ENCODE assay signal across 1 cellular context in the genomic region with DNA sequence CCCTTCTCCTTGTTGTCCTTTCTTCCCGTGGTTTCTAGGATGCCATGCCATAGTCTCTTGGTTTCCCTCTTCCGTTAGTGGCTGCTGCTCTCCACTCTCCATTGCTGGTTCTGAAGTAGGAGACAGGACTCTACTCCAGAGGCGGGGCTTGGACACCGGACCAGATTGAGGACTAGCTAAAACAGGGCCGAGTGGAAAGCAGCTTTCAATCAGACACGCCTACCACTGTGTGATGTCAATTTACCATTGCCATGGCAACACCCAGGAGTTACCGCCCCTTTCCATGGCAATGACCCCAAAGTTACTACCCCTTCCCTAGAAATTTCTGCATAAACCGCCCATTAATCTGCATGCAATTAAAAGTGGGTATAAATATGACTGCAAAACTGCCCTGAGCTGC.
TF ChIP-seq lines count a peak whose summit lies in the region.

No MANE protein-coding gene starts in this region.

TF ChIP-seq in GM12878, 131 proteins besides CTCF, POLR2A, EP300 and RAD21 (continued from another document):
- TF ChIP-seq, protein P1, sequence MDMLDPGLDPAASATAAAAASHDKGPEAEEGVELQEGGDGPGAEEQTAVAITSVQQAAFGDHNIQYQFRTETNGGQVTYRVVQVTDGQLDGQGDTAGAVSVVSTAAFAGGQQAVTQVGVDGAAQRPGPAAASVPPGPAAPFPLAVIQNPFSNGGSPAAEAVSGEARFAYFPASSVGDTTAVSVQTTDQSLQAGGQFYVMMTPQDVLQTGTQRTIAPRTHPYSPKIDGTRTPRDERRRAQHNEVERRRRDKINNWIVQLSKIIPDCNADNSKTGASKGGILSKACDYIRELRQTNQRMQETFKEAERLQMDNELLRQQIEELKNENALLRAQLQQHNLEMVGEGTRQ (IDR thresholded peaks at IDR 0.05; ENCODE audit: borderline replicate concordance, low read depth, low read length), result no peak
- no peak for TF ChIP-seq TBL1XR1 (IDR thresholded peaks at IDR 0.05; ENCODE audit: low read depth, low read length)
- no peak for TF ChIP-seq GABPA (IDR thresholded peaks at IDR 0.05; ENCODE audit: low read depth)
TF ChIP-seq in GM12878: peak in this region for 0.
